In the genomic region with DNA sequence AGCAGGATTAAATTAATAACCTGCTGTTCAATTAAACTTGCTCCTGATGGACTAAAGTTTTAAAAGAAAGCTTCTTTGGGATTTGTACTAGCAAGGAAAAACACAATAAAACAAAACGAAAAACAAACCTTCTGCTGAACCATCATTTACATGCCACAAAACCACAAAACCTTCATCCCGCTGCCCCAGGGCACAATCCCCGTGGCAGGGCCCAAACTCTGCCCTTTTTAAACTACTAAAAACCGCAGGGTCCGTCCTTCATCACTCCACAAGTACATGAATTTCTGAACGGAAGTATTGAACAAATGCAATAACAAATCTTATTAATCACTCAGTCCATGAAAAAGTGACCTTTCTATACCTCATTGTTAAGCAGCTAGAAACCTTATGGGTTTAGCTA, we compare ENCODE assay signal across 25 cellular contexts.
"Had no signal": no experiment of that assay in that cellular context is flagged by ENCODE, and none has a peak within 500 bp of the region (broad histone marks: within the 10 kb centered on the region; RNA-seq: fewer than 3 reads in every experiment).

No MANE protein-coding gene starts in this region.

- H3K27me3 ChIP-seq: hepatocyte, pancreas, suprapubic skin, tibial nerve, upper lobe of left lung, vagina had no signal

- H3K9me3 ChIP-seq: left ventricle myocardium inferior, pancreas, prostate gland, suprapubic skin, thoracic aorta, upper lobe of left lung, vagina had no signal

- ATAC-seq: natural killer cell; pancreas; right cardiac atrium; sciatic nerve; stimulated activated effector memory CD8-positive, alpha-beta T cell treated with anti-CD3 and anti-CD28 coated beads, Interleukin-12 subunit alpha, Interleukin-12 subunit beta, amount 100 ng/mL, for 72 hours had no signal

- H2AFZ ChIP-seq: hepatocyte had no signal

- H3K27ac ChIP-seq: hepatocyte, left ventricle myocardium inferior, pancreas, prostate gland, skin epidermis, suprapubic skin, thoracic aorta, tibial nerve, upper lobe of left lung, vagina had no signal

- H3K4me2 ChIP-seq: hepatocyte had no signal

- H3K79me2 ChIP-seq: hepatocyte had no signal

- H3K4me3 ChIP-seq: hepatocyte, left ventricle myocardium inferior, lung, pancreas, prostate gland, skin epidermis, suprapubic skin, thoracic aorta, tibial nerve, upper lobe of left lung, vagina had no signal

- H3K4me1 ChIP-seq: left ventricle myocardium inferior, pancreas, prostate gland, suprapubic skin, tibial nerve, upper lobe of left lung, vagina had no signal

- H3K36me3 ChIP-seq: left ventricle myocardium inferior, pancreas, prostate gland, suprapubic skin, thoracic aorta, tibial nerve, upper lobe of left lung, vagina had no signal

- DNase-seq: islet precursor cell; left ventricle myocardium inferior; mesendoderm; naive B cell; natural killer cell; occipital lobe; pancreas; retina; right cardiac atrium; stimulated activated CD4-positive, alpha-beta T cell treated with anti-CD3 and anti-CD28 coated beads, Interleukin-12 subunit alpha, Interleukin-12 subunit beta, amount 100 ng/mL, for 4 hours; stimulated activated CD4-positive, alpha-beta T cell treated with anti-CD3 and anti-CD28 coated beads, Interleukin-15, amount 100 ng/mL, for 24 hours; stimulated activated CD4-positive, alpha-beta T cell treated with anti-CD3 and anti-CD28 coated beads, Interleukin-2, amount 100 ng/mL, for 24 hours; stimulated activated CD4-positive, alpha-beta T cell treated with anti-CD3 and anti-CD28 coated beads, Interleukin-4, amount 100 ng/mL, for 24 hours; stimulated activated naive CD4-positive, alpha-beta T cell; upper lobe of left lung had no signal
